In the genomic region with DNA sequence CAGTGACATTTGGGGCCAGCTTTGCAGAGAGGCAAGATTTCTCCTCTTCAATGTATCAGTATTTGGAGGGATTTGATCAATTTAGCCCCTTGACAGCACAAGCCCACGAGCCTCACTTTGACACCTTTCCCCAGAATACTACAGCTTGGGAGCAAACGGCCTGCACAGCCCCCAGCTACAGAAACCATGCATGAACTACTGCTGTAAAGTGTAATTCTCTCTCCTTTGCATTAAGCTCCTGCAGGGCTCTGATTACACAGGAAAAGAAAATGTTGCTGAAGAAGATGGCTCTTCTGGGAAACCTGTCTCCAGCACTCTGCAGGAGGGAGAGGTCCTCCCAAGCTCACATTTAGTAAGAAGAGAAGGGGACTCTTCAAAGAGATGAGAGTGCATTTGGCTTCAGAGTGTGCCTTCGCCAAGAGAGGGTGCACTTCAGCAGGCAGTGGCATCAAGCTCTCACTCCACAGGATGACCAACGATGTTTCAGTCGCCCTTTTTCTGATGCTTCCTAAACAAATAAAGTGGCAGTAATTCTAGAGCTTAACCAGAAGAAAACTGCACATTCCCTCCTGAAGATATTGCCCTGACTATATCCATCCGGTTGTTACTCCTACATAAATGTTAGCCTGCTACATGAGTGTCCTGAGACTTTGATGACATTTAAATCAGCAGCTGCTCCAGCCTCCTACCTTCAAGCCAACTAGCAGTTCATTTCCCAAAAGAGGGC, we compare ENCODE assay signal across 8 cellular contexts.
DNase-seq lines count a peak whose midpoint lies in the region; ATAC-seq and TF ChIP-seq lines count a peak whose summit lies in the region.

No MANE protein-coding gene starts in this region.

- ATAC-seq in body of pancreas (peak; percentile 38), left lobe of liver (peak; percentile 96), HG02678 (IDR thresholded peaks at IDR 0.05; ENCODE audit: unreplicated experiment) (no peak)

- H3K4me1 ChIP-seq in body of pancreas: no peaks in the 10 kb centered on the region

- TF ChIP-seq CTCF in body of pancreas (IDR thresholded peaks at IDR 0.05): peak in 6 of 7 experiments; percentile 11 to 48 (median 39)

- no peak for TF ChIP-seq POLR2A in body of pancreas (IDR thresholded peaks at IDR 0.05)

- DNase-seq in NCI-H1417 (lab: John Stamatoyannopoulos, UW) (peak; percentile 9 to 79 (median 41)), NCI-H1417 treated with DMSO at 0.1 percent for 48 hours (lab: John Stamatoyannopoulos, UW) (no peak), NAMALWA (ENCODE audit: low spot score) (peak; percentile 12), body of pancreas (peak in 3 of 4 donors; percentile 36 to 43 (median 39)), left lobe of liver (ENCODE audit: low spot score) (no peak), NCI-H2029 treated with DMSO at 0.1 percent for 48 hours (lab: John Stamatoyannopoulos, UW) (no peak)
- DNase-seq in activated CD8-positive, alpha-beta memory T cell treated with anti-CD3 and anti-CD28 coated beads, Interleukin-2, amount 50 U/mL, for 48 hours: no peak

- intact Hi-C loops in body of pancreas (cut with DNase I): loop anchor here (10.0 kb wide), 1 partner anchor 345 kb away; no protein-coding TSS in a partner anchor

- H3K27me3 ChIP-seq in body of pancreas: no peaks in the 10 kb centered on the region

- 24 to 28% methylated on average over 6 of the region's 6 CpGs for WGBS in body of pancreas, 2 donors

- H3K27ac ChIP-seq in body of pancreas: no peak overlapping the region

- no peak overlapping the region for H3K4me3 ChIP-seq in body of pancreas

- H3K9me3 ChIP-seq in body of pancreas: no peaks in the 10 kb centered on the region

- no peaks in the 10 kb centered on the region for H3K36me3 ChIP-seq in body of pancreas (replicated peaks in 1 of 2; ENCODE audit: insufficient read depth in 1 of 2, low read depth in 2 of 2)

Comparison
In these comparisons a context has a peak if more than half of its experiments do, and no peak if none do; other contexts are left out.
1. DNase-seq: peak in NCI-H1417 (3 of 3), NAMALWA (single experiment) and body of pancreas (3 of 4); none in NCI-H1417 treated with DMSO at 0.1 percent for 48 hours (single experiment), left lobe of liver (single experiment), NCI-H2029 treated with DMSO at 0.1 percent for 48 hours (single experiment) and activated CD8-positive, alpha-beta memory T cell treated with anti-CD3 and anti-CD28 coated beads, Interleukin-2, amount 50 U/mL, for 48 hours (single experiment).